Comparison of ENCODE assay signal across 12 cellular contexts in genomic region chr5:1326903-1327756, GRCh38. TPM values are rescaled to one million over a fixed set of nuclear protein-coding genes. Genes with fewer than 3 reads are reported as not detected.
DNase-seq lines count a peak whose midpoint lies in the region; ATAC-seq, FAIRE-seq and TF ChIP-seq lines count a peak whose summit lies in the region.
"Not testable (repeated sequence)": the region's sequence is repeated elsewhere in the genome, so short reads cannot be mapped to it uniquely, and the experiment has no call there.
"Had no signal": no experiment of that assay in that cellular context is flagged by ENCODE, and none has a peak within 500 bp of the region (broad histone marks: within the 10 kb centered on the region; RNA-seq: fewer than 3 reads in every experiment).

No MANE protein-coding gene starts in this region.

- H3K4me1 ChIP-seq in K562 (replicated peaks in 1 of 2; ENCODE audit: control insufficient read depth in 2 of 2, insufficient read depth in 2 of 2, low read length in 2 of 2): peaks cover 0 to 25% of the 10 kb centered on the region in 2 experiments; a peak in 1 of 5 replicates
- H3K4me1 ChIP-seq in neural progenitor cell: not testable (repeated sequence)

- H4K20me1 ChIP-seq in K562 (replicated peaks; ENCODE audit: control insufficient read depth, insufficient read depth, low read length): peaks cover 29% of the 10 kb centered on the region
- H4K20me1 ChIP-seq in neural progenitor cell (ENCODE audit: low read depth): not testable (repeated sequence)

- H3K4me3 Mint-ChIP-seq in neural progenitor cell: not testable (repeated sequence)

- H3K9me1 ChIP-seq in K562 (ENCODE audit: control insufficient read depth, insufficient read depth, low read length): not testable (repeated sequence)

- H3K9me3 Mint-ChIP-seq in neural progenitor cell: not testable (repeated sequence)

- DNase-seq in LHCN-M2 (ENCODE audit: low read depth): peak; percentile 46
- DNase-seq in K562 (ENCODE audit: extremely low read depth in 1 of 4, low spot score in 3 of 4); epithelial cell of prostate (ENCODE audit: low read depth, low spot score); neural progenitor cell (ENCODE audit: low spot score); urothelium cell line (ENCODE audit: low spot score): not testable (repeated sequence)
- DNase-seq in islet precursor cell: peak; percentile 59

- not testable (repeated sequence) for H3K27me3 Mint-ChIP-seq in neural progenitor cell (ENCODE audit: insufficient read depth, low read depth)

- H3K4me3 ChIP-seq in K562, neural progenitor cell: not testable (repeated sequence)

- not testable (repeated sequence) for H3K9ac ChIP-seq in K562 (ENCODE audit: insufficient read depth in 1 of 2, low read depth in 2 of 2, low read length in 2 of 2); neural progenitor cell

- not testable (repeated sequence) for H3K4me1 Mint-ChIP-seq in neural progenitor cell

- TF ChIP-seq EP300 in K562 (IDR thresholded peaks at IDR 0.05; ENCODE audit: low read length): not testable (repeated sequence)

- not testable (repeated sequence) for ATAC-seq in K562

- not testable (repeated sequence) for TF ChIP-seq POLR2A in K562 (conservative IDR thresholded peaks at IDR 0.05)

- not testable (repeated sequence) for H3K27me3 ChIP-seq in K562 (ENCODE audit: control insufficient read depth in 2 of 2, insufficient read depth in 2 of 2, low read length in 2 of 2); neural progenitor cell

- not testable (repeated sequence) for BruUV-seq in K562 (replicated peaks; lab: Mats Ljungman, UMichigan)

- H3K9me3 ChIP-seq in K562 (replicated peaks; ENCODE audit: control insufficient read depth, insufficient read depth, low read depth, low read length); neural progenitor cell (ENCODE audit: low read depth): not testable (repeated sequence)

- intact Hi-C loops in K562 (cut with micrococcal nuclease): not testable (repeated sequence)

- TF ChIP-seq CTCF in K562 (IDR thresholded peaks at IDR 0.05 in 2 of 3, conservative IDR thresholded peaks at IDR 0.05 in 1 of 3; ENCODE audit: insufficient read depth in 2 of 3, low read depth in 1 of 3, low read length in 3 of 3); neural progenitor cell (IDR thresholded peaks at IDR 0.05): not testable (repeated sequence)

- H3K36me3 Mint-ChIP-seq in neural progenitor cell: peaks cover 19% of the 10 kb centered on the region

- H3K79me2 ChIP-seq in K562 (ENCODE audit: control insufficient read depth, insufficient read depth, low read length); neural progenitor cell (ENCODE audit: low read depth): not testable (repeated sequence)

- H2AFZ ChIP-seq in K562 (ENCODE audit: low read depth, low read length); neural progenitor cell (replicated peaks): not testable (repeated sequence)

- H3K4me2 ChIP-seq in K562 (ENCODE audit: insufficient read depth, low read length); neural progenitor cell: not testable (repeated sequence)

- H3K36me3 ChIP-seq in K562 (ENCODE audit: control insufficient read depth, insufficient read depth, low read length): peaks cover 77% of the 10 kb centered on the region
- H3K36me3 ChIP-seq in neural progenitor cell: not testable (repeated sequence)

- not testable (repeated sequence) for TF ChIP-seq RAD21 in K562 (CRISPR knock-in tag; conservative IDR thresholded peaks at IDR 0.05 in 1 of 2, IDR thresholded peaks at IDR 0.05 in 1 of 2)

- CTCF ChIA-PET in K562 (lab: Yijun Ruan, JAX; ENCODE audit: low intra/inter-chr PET ratio): not testable (repeated sequence)

- in situ Hi-C loops in K562 (cut with MboI): not testable (repeated sequence)

- FAIRE-seq in G401.6 (lab: Jason Lieb, UNC) (peak; percentile 100), TTC549 (lab: Jason Lieb, UNC) (peak; percentile 79), urothelium cell line (lab: Jason Lieb, UNC) (peak; percentile 32)
- not testable (repeated sequence) for FAIRE-seq in K562 (lab: Jason Lieb, UNC)

- peak overlapping the region; percentile 1 for H3K27ac Mint-ChIP-seq in neural progenitor cell

- not testable (repeated sequence) for H3K27ac ChIP-seq in K562 (ENCODE audit: extremely low read depth, low read depth, low read length)
- H3K27ac ChIP-seq in epithelial cell of prostate (peak overlapping the region; percentile 94), neural progenitor cell (peak overlapping the region; percentile 19)

- 78% methylated on average over 5 of the region's 5 CpGs for WGBS in K562 (ENCODE audit: insufficient coverage, low coverage, missing lambda C conversion rate)

- not testable (repeated sequence) for H3F3A ChIP-seq in neural progenitor cell (ENCODE audit: low read depth)

- POLR2A ChIA-PET in K562 (lab: Yijun Ruan, JAX): interaction anchor here (1.4 to 4.7 kb wide), 2 partner anchors 10 to 15 kb away, joined by 3 to 32 read pairs; no protein-coding TSS in a partner anchor

TF ChIP-seq in K562, 482 proteins besides CTCF, POLR2A, EP300 and RAD21 (continues in another document):
- TF ChIP-seq ZNF263 (CRISPR knock-in tag; IDR thresholded peaks at IDR 0.05; ENCODE audit: borderline replicate concordance): peak; percentile 37; the same call in 1 of the 2 replicates

RNA-seq across cellular contexts. Expression of gene CLPTM1L, which starts 17.8 kb away (rescaled TPM):
- total RNA-seq in LHCN-M2 (2014; rRNA removed) (139 and 169 TPM in 2 replicates), K562 (2014; rRNA removed) (217 and 249 TPM in 2 replicates), K562 (2014; rRNA removed; fragmentation: Illumina TruSeq; extraction: Trizol) (132 and 136 TPM in 2 replicates), K562 (2015; rRNA removed; fragmentation: Illumina TruSeq; extraction: Trizol) (177 and 179 TPM in 2 replicates), K562 (2021) (145 and 152 TPM in 2 replicates), neural progenitor cell (ENCODE audit: low replicate concordance) (74.8 and 79.9 TPM in 2 replicates)
- polyA plus RNA-seq in LHCN-M2 (2012): 99.3 TPM
- total RNA-seq in K562 (2011; cell fraction: chromatin; rRNA removed; ENCODE audit: low replicate concordance): 215 and 519 TPM in 2 replicates
- total RNA-seq in K562 (2011; cell fraction: nucleolus; rRNA removed): 574 and 584 TPM in 2 replicates
- total RNA-seq in K562 (2011; cell fraction: nucleoplasm; rRNA removed): 409 and 456 TPM in 2 replicates
- polyA plus RNA-seq in K562 (2011; rRNA removed) (130 and 184 TPM in 2 replicates), K562 (2014; fragmentation: Illumina TruSeq; extraction: Trizol) (198 and 213 TPM in 2 replicates), K562 (2014; fragmentation: Nextera tagmentation; extraction: Ambion mirVana) (10 to 100 TPM in 1 of 2 experiments, 1 to 10 TPM in 1; 3.5 to 14.1 TPM), K562 (2014; rRNA removed) (180 and 181 TPM in 2 replicates)
- 150 and 221 TPM in 2 replicates for polyA plus RNA-seq in K562 (2011; cell fraction: cytosol; rRNA removed)
- polyA plus RNA-seq in K562 (2011; cell fraction: nucleus; rRNA removed): 196 and 245 TPM in 2 replicates
- 110 and 155 TPM in 2 replicates for polyA plus RNA-seq in K562 (2012)
- polyA minus RNA-seq in K562 (2011; rRNA and poly(A)+ RNA removed): 112 and 228 TPM in 2 replicates
- 74.7 and 93.6 TPM in 2 replicates for polyA minus RNA-seq in K562 (2011; cell fraction: cytosol; rRNA and poly(A)+ RNA removed)
- polyA minus RNA-seq in K562 (2011; cell fraction: nucleus; rRNA and poly(A)+ RNA removed): 73.0 and 82.1 TPM in 2 replicates

RNA-seq across cellular contexts. Expression of gene TERT, which starts 32.3 kb away (rescaled TPM):
- 173 and 177 TPM in 2 replicates for total RNA-seq in LHCN-M2 (2014; rRNA removed)
- polyA plus RNA-seq in LHCN-M2 (2012): 205 TPM
- total RNA-seq in K562 (2011; cell fraction: chromatin; rRNA removed; ENCODE audit: low replicate concordance): 14.2 and 54.7 TPM in 2 replicates
- total RNA-seq in K562 (2011; cell fraction: nucleolus; rRNA removed): 26.1 and 26.7 TPM in 2 replicates
- total RNA-seq in K562 (2011; cell fraction: nucleoplasm; rRNA removed): 10.8 and 13.8 TPM in 2 replicates
- total RNA-seq in K562 (2014; rRNA removed): 1.7 and 2.5 TPM in 2 replicates
- 0.41 and 0.44 TPM in 2 replicates for total RNA-seq in K562 (2014; rRNA removed; fragmentation: Illumina TruSeq; extraction: Trizol)
- 0.54 and 0.83 TPM in 2 replicates for total RNA-seq in K562 (2015; rRNA removed; fragmentation: Illumina TruSeq; extraction: Trizol)
- 3.3 and 3.4 TPM in 2 replicates for total RNA-seq in K562 (2021)
- 1.4 and 2.7 TPM in 2 replicates for polyA plus RNA-seq in K562 (2011; rRNA removed)
- 1.3 and 3.8 TPM in 2 replicates for polyA plus RNA-seq in K562 (2011; cell fraction: cytosol; rRNA removed)
- polyA plus RNA-seq in K562 (2011; cell fraction: nucleus; rRNA removed): 15.4 and 32.7 TPM in 2 replicates
- 1.0 and 1.5 TPM in 2 replicates for polyA plus RNA-seq in K562 (2012)
- polyA plus RNA-seq in K562 (2014; fragmentation: Illumina TruSeq; extraction: Trizol): 0.48 and 1.00 TPM in 2 replicates
- under 1 TPM in 1 of 2 experiments, not detected in 1; 0.08 TPM for polyA plus RNA-seq in K562 (2014; fragmentation: Nextera tagmentation; extraction: Ambion mirVana)
- polyA plus RNA-seq in K562 (2014; rRNA removed): 2.2 and 4.5 TPM in 2 replicates
- 0.69 and 1.6 TPM in 2 replicates for polyA minus RNA-seq in K562 (2011; rRNA and poly(A)+ RNA removed)
- polyA minus RNA-seq in K562 (2011; cell fraction: cytosol; rRNA and poly(A)+ RNA removed): 1.7 and 5.3 TPM in 2 replicates
- 8.1 and 11.4 TPM in 2 replicates for polyA minus RNA-seq in K562 (2011; cell fraction: nucleus; rRNA and poly(A)+ RNA removed)
- total RNA-seq in neural progenitor cell (ENCODE audit: low replicate concordance): 2.4 and 14.8 TPM in 2 replicates
- total RNA-seq: heart left ventricle, transverse colon had no signal
- polyA plus RNA-seq: CD4-positive, CD25-positive, alpha-beta regulatory T cell; heart left ventricle; pancreas had no signal
